9 cellular contexts compared by ENCODE assay signal in the genomic region with DNA sequence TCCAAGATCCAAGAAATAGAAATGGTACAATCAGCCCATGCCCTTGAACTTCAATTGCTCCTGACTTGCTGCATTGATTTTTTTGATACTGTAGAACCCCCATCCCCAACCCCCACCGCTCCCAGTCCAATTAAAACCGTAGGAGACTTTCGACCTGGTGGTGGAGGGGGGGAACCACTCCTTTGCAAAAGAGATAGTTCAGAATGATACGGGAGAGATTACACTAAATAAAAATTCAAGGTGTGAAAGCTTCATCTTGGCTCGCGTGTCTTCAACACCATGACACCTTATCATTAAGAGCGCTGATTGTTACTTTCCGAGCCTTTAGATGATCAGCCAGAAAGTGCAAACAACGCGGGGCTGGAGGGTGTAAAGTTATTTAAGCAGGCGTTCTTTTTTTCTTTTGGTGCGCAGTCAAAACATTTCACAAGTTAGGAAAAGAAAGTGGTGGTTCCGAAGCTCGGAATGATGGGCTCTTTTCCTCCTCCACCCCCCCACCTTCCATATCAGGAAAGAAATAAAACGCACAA. TPM values are rescaled to one million over a fixed set of nuclear protein-coding genes. Genes with fewer than 3 reads are reported as not detected.
A peak's percentile ranks its signal among the peaks of the same experiment; 100 is the strongest.
DNase-seq lines count a peak whose midpoint lies in the region; ATAC-seq and TF ChIP-seq lines count a peak whose summit lies in the region.
"Had no signal": no experiment of that assay in that cellular context is flagged by ENCODE, and none has a peak within 500 bp of the region (broad histone marks: within the 10 kb centered on the region; RNA-seq: fewer than 3 reads in every experiment).

No MANE protein-coding gene starts in this region.

- WGBS in GM23248 (ENCODE audit: low coverage in 1 of 2, low lambda C conversion rate in 2 of 2, missing lambda C conversion rate in 2 of 2), 2 experiments: 6 to 7% methylated on average over 15 of the region's 15 CpGs
- 0% methylated on average over 15 of the region's 15 CpGs for WGBS in hepatocyte (ENCODE audit: low lambda C conversion rate, missing lambda C conversion rate)
- 0 to 1% methylated on average over 15 of the region's 15 CpGs for WGBS in body of pancreas, 2 donors

- ATAC-seq in HG02970 (IDR thresholded peaks at IDR 0.05; ENCODE audit: low FRiP score, unreplicated experiment) (no peak), body of pancreas (no peak)

- H3K27me3 ChIP-seq in GM23248 (replicated peaks; ENCODE audit: insufficient read depth) (peaks cover 31% of the 10 kb centered on the region), SJSA1 (replicated peaks) (no peaks in the 10 kb centered on the region), hepatocyte (no peaks in the 10 kb centered on the region), rectal smooth muscle tissue (ENCODE audit: control insufficient read depth, insufficient read depth, low read length) (no peaks in the 10 kb centered on the region), body of pancreas (peaks cover 0 to 21% of the 10 kb centered on the region in 2 donors)

- H3K9ac ChIP-seq in GM23248 (peak overlapping the region; percentile 67; the same call in 1 of the 2 replicates), rectal smooth muscle tissue (ENCODE audit: low read length) (peak overlapping the region; percentile 25)

- no peaks in the 10 kb centered on the region for H3F3A ChIP-seq in GM23248 (ENCODE audit: insufficient read depth)

- H3K4me1 ChIP-seq in GM23248 (ENCODE audit: insufficient read depth) (peaks cover 8% of the 10 kb centered on the region), SJSA1 (replicated peaks) (peaks cover 16% of the 10 kb centered on the region), hepatocyte (ENCODE audit: insufficient read depth) (peaks cover 11% of the 10 kb centered on the region), rectal smooth muscle tissue (ENCODE audit: control insufficient read depth, insufficient read depth, low read length) (peaks cover 7% of the 10 kb centered on the region), body of pancreas (peaks cover 42% of the 10 kb centered on the region)

- intact Hi-C loops in body of pancreas (cut with DNase I): no loop called here

- in situ Hi-C loops in GM23248 (cut with MboI): no loop called here

- peak overlapping the region; percentile 90 for H2AFZ ChIP-seq in GM23248
- H2AFZ ChIP-seq in hepatocyte: peak overlapping the region; percentile 62

- DNase-seq in GM23248 (no peak), SJSA1 (ENCODE audit: low read depth in 1 of 2, low spot score in 2 of 2) (no peak), hepatocyte (ENCODE audit: low spot score) (no peak), NCI-H2196 treated with DMSO at 0.1 percent for 48 hours (lab: John Stamatoyannopoulos, UW; ENCODE audit: unreplicated experiment) (no peak), body of pancreas (no peak), NOMO-1 (lab: John Stamatoyannopoulos, UW; ENCODE audit: unreplicated experiment in 2 of 2) (no peak)
- DNase-seq: activated CD4-positive, alpha-beta T cell treated with anti-CD3 and anti-CD28 coated beads, Interleukin-2, amount 50 U/mL, for 1 hour had no signal

- no peak for TF ChIP-seq CTCF in hepatocyte (IDR thresholded peaks at IDR 0.05; ENCODE audit: poor library complexity)
- TF ChIP-seq CTCF in body of pancreas (IDR thresholded peaks at IDR 0.05): no peak

- H3K9me2 ChIP-seq in GM23248 (ENCODE audit: insufficient read depth) (no peaks in the 10 kb centered on the region), hepatocyte (replicated peaks; ENCODE audit: insufficient read depth) (no peaks in the 10 kb centered on the region)

- H4K20me1 ChIP-seq in GM23248 (ENCODE audit: insufficient read depth): no peaks in the 10 kb centered on the region
- no peaks in the 10 kb centered on the region for H4K20me1 ChIP-seq in hepatocyte (ENCODE audit: insufficient read depth, poor library complexity, severe bottlenecking)

- H3K9me3 ChIP-seq in GM23248 (ENCODE audit: low read depth) (no peaks in the 10 kb centered on the region), SJSA1 (replicated peaks) (no peaks in the 10 kb centered on the region), hepatocyte (ENCODE audit: low read depth) (no peaks in the 10 kb centered on the region), body of pancreas (no peaks in the 10 kb centered on the region)

- H3K36me3 ChIP-seq in GM23248 (ENCODE audit: low read depth) (no peaks in the 10 kb centered on the region), SJSA1 (peaks cover 11% of the 10 kb centered on the region; the same call in 1 of the 2 replicates), hepatocyte (replicated peaks; ENCODE audit: insufficient read depth, low read depth) (no peaks in the 10 kb centered on the region), rectal smooth muscle tissue (ENCODE audit: control insufficient read depth, insufficient read depth, low read length) (no peaks in the 10 kb centered on the region), body of pancreas (replicated peaks in 1 of 2; ENCODE audit: insufficient read depth in 1 of 2, low read depth in 2 of 2) (no peaks in the 10 kb centered on the region)

- H3K4me2 ChIP-seq in GM23248 (ENCODE audit: unreplicated experiment): peak overlapping the region; percentile 98
- H3K4me2 ChIP-seq in hepatocyte: peak overlapping the region; percentile 90

- H3K27ac ChIP-seq in GM23248 (no peak overlapping the region), SJSA1 (peak overlapping the region; percentile 69), hepatocyte (peak overlapping the region; percentile 96), rectal smooth muscle tissue (ENCODE audit: low read depth, low read length) (peak overlapping the region; percentile 85), body of pancreas (peak overlapping the region in 1 of 4 donors; percentile 67)

- H3K79me2 ChIP-seq in GM23248 (ENCODE audit: insufficient read depth) (no peaks in the 10 kb centered on the region), hepatocyte (peaks cover 37% of the 10 kb centered on the region)

- TF ChIP-seq POLR2A in body of pancreas (IDR thresholded peaks at IDR 0.05): no peak

- peak overlapping the region; percentile 84 for H3K4me3 ChIP-seq in GM23248
- peak overlapping the region; percentile 60 for H3K4me3 ChIP-seq in SJSA1
- peak overlapping the region; percentile 90 for H3K4me3 ChIP-seq in hepatocyte
- H3K4me3 ChIP-seq in rectal smooth muscle tissue (ENCODE audit: low read length): peak overlapping the region; percentile 97
- peak overlapping the region in 1 of 2 donors; percentile 22 for H3K4me3 ChIP-seq in body of pancreas

RNA-seq across cellular contexts. Expression of gene ZNF462, which starts 1.3 kb away (rescaled TPM):
- total RNA-seq in GM23248 (2014; rRNA removed; shearing (Covaris generic)): 2.5 and 5.0 TPM in 2 replicates
- polyA plus RNA-seq in GM23248 (2016; fragmentation: Nextera tagmentation; extraction: Ambion mirVana): 1.1 and 1.5 TPM in 2 replicates
- 6.5 and 11.9 TPM in 2 replicates for total RNA-seq in SJSA1 (2014; rRNA removed; shearing (Covaris generic))
- 13.8 and 27.5 TPM in 2 replicates for total RNA-seq in hepatocyte
- 7.8 and 8.6 TPM in 2 replicates for polyA plus RNA-seq in hepatocyte
- total RNA-seq in body of pancreas: 1 to 10 TPM; 4.7 to 8.9 TPM
